Comparison of ENCODE assay signal across 2 cellular contexts in the genomic region with DNA sequence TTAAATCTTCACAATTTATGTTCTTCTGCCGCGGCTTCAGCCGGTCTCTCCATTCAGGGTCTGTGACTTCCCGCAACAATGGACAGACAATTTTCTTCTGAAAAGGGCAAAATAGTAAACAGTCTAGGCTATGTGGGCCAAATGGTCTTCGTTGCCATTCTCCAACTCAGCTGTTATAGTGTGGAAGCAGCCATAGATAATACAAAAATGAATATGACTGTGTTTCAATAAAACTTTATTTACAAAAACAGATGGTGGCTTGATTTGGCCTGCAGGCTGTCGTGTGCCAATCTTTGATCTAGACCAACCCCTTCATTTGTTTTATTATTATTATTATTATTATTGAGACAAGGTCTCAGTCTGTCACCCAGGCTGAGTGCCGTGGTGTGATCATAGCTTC.
TF ChIP-seq lines count a peak whose summit lies in the region.

No MANE protein-coding gene starts in this region.

TF ChIP-seq in HepG2, 621 proteins besides CTCF, POLR2A, EP300 and RAD21:
- TF ChIP-seq, protein P1, sequence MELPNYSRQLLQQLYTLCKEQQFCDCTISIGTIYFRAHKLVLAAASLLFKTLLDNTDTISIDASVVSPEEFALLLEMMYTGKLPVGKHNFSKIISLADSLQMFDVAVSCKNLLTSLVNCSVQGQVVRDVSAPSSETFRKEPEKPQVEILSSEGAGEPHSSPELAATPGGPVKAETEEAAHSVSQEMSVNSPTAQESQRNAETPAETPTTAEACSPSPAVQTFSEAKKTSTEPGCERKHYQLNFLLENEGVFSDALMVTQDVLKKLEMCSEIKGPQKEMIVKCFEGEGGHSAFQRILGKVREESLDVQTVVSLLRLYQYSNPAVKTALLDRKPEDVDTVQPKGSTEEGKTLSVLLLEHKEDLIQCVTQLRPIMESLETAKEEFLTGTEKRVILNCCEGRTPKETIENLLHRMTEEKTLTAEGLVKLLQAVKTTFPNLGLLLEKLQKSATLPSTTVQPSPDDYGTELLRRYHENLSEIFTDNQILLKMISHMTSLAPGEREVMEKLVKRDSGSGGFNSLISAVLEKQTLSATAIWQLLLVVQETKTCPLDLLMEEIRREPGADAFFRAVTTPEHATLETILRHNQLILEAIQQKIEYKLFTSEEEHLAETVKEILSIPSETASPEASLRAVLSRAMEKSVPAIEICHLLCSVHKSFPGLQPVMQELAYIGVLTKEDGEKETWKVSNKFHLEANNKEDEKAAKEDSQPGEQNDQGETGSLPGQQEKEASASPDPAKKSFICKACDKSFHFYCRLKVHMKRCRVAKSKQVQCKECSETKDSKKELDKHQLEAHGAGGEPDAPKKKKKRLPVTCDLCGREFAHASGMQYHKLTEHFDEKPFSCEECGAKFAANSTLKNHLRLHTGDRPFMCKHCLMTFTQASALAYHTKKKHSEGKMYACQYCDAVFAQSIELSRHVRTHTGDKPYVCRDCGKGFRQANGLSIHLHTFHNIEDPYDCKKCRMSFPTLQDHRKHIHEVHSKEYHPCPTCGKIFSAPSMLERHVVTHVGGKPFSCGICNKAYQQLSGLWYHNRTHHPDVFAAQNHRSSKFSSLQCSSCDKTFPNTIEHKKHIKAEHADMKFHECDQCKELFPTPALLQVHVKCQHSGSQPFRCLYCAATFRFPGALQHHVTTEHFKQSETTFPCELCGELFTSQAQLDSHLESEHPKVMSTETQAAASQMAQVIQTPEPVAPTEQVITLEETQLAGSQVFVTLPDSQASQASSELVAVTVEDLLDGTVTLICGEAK (IDR thresholded peaks at IDR 0.05): 0 out of 2 replicates have a peak, but pooled peaks have one; percentile 13
- TF ChIP-seq, protein P1 (CRISPR knock-in tag; IDR thresholded peaks at IDR 0.05): no peak
- no peak for TF ChIP-seq ZNF569 (CRISPR knock-in tag; IDR thresholded peaks at IDR 0.05; ENCODE audit: borderline replicate concordance)

TF ChIP-seq in K562, 482 proteins besides CTCF, POLR2A, EP300 and RAD21:
- TF ChIP-seq, protein P2, sequence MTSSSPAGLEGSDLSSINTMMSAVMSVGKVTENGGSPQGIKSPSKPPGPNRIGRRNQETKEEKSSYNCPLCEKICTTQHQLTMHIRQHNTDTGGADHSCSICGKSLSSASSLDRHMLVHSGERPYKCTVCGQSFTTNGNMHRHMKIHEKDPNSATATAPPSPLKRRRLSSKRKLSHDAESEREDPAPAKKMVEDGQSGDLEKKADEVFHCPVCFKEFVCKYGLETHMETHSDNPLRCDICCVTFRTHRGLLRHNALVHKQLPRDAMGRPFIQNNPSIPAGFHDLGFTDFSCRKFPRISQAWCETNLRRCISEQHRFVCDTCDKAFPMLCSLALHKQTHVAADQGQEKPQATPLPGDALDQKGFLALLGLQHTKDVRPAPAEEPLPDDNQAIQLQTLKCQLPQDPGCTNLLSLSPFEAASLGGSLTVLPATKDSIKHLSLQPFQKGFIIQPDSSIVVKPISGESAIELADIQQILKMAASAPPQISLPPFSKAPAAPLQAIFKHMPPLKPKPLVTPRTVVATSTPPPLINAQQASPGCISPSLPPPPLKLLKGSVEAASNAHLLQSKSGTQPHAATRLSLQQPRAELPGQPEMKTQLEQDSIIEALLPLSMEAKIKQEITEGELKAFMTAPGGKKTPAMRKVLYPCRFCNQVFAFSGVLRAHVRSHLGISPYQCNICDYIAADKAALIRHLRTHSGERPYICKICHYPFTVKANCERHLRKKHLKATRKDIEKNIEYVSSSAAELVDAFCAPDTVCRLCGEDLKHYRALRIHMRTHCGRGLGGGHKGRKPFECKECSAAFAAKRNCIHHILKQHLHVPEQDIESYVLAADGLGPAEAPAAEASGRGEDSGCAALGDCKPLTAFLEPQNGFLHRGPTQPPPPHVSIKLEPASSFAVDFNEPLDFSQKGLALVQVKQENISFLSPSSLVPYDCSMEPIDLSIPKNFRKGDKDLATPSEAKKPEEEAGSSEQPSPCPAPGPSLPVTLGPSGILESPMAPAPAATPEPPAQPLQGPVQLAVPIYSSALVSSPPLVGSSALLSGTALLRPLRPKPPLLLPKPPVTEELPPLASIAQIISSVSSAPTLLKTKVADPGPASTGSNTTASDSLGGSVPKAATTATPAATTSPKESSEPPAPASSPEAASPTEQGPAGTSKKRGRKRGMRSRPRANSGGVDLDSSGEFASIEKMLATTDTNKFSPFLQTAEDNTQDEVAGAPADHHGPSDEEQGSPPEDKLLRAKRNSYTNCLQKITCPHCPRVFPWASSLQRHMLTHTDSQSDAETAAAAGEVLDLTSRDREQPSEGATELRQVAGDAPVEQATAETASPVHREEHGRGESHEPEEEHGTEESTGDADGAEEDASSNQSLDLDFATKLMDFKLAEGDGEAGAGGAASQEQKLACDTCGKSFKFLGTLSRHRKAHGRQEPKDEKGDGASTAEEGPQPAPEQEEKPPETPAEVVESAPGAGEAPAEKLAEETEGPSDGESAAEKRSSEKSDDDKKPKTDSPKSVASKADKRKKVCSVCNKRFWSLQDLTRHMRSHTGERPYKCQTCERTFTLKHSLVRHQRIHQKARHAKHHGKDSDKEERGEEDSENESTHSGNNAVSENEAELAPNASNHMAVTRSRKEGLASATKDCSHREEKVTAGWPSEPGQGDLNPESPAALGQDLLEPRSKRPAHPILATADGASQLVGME (CRISPR knock-in tag; IDR thresholded peaks at IDR 0.05): no peak
- TF ChIP-seq, protein P1 (IDR thresholded peaks at IDR 0.05): peak; percentile 81
- TF ChIP-seq, protein P1 (CRISPR knock-in tag; IDR thresholded peaks at IDR 0.05): peak; percentile 74
- TF ChIP-seq KLF13 (tag; IDR thresholded peaks at IDR 0.05; ENCODE audit: borderline replicate concordance, low read depth): no peak
- no peak for TF ChIP-seq ZNF263 (CRISPR knock-in tag; IDR thresholded peaks at IDR 0.05; ENCODE audit: borderline replicate concordance)
- no peak for TF ChIP-seq TEAD1 (CRISPR knock-in tag; IDR thresholded peaks at IDR 0.05)
- TF ChIP-seq SRF (CRISPR knock-in tag; IDR thresholded peaks at IDR 0.05): no peak
- TF ChIP-seq ZNF695 (CRISPR knock-in tag; IDR thresholded peaks at IDR 0.05): no peak
